ENCODE assay signal across 21 cellular contexts in genomic region chr11:115706735-115707134, GRCh38.
"Had no signal": no experiment of that assay in that cellular context is flagged by ENCODE, and none has a peak within 500 bp of the region (broad histone marks: within the 10 kb centered on the region; RNA-seq: fewer than 3 reads in every experiment).

No MANE protein-coding gene starts in this region.

- H3K9me3 Mint-ChIP-seq: activated CD4-positive, alpha-beta memory T cell treated with anti-CD3 and anti-CD28 coated beads, Interleukin-2, amount 10 ng/mL, durations not matched to agents 7 days and 5 days had no signal

- H3K4me3 Mint-ChIP-seq: activated CD4-positive, alpha-beta memory T cell treated with anti-CD3 and anti-CD28 coated beads, Interleukin-2, amount 10 ng/mL, durations not matched to agents 7 days and 5 days; activated naive CD8-positive, alpha-beta T cell treated with anti-CD3 and anti-CD28 coated beads, Interleukin-2, amount 10 ng/mL, durations not matched to agents 7 days and 5 days; immature natural killer cell; naive thymus-derived CD4-positive, alpha-beta T cell; stimulated activated naive CD8-positive, alpha-beta T cell treated with anti-CD3 and anti-CD28 coated beads, Interleukin-15, amount 100 ng/mL, for 72 hours; T-helper 2 cell treated with Interferon-gamma antibody and Interleukin-4, amounts not matched to agents 5 μg/mL and 100 μg/mL, for 36 hours had no signal

- H3K27me3 Mint-ChIP-seq: activated naive CD8-positive, alpha-beta T cell treated with anti-CD3 and anti-CD28 coated beads, Interleukin-2, amount 10 ng/mL, durations not matched to agents 7 days and 5 days; progenitor cell of endocrine pancreas; stimulated activated naive CD8-positive, alpha-beta T cell treated with anti-CD3 and anti-CD28 coated beads, Interleukin-15, amount 100 ng/mL, for 72 hours had no signal

- H3K27ac Mint-ChIP-seq: activated CD4-positive, alpha-beta memory T cell treated with anti-CD3 and anti-CD28 coated beads, Interleukin-2, amount 10 ng/mL, durations not matched to agents 7 days and 5 days; activated naive CD8-positive, alpha-beta T cell treated with anti-CD3 and anti-CD28 coated beads, Interleukin-2, amount 10 ng/mL, durations not matched to agents 7 days and 5 days; immature natural killer cell; naive thymus-derived CD4-positive, alpha-beta T cell; progenitor cell of endocrine pancreas; T-helper 2 cell treated with Interferon-gamma antibody and Interleukin-4, amounts not matched to agents 5 μg/mL and 100 μg/mL, for 36 hours had no signal

- ATAC-seq: stimulated activated naive CD8-positive, alpha-beta T cell treated with anti-CD3 and anti-CD28 coated beads, Interleukin-15, amount 100 ng/mL, for 72 hours had no signal

- H3K4me1 Mint-ChIP-seq: immature natural killer cell; stimulated activated naive CD8-positive, alpha-beta T cell treated with anti-CD3 and anti-CD28 coated beads, Interleukin-15, amount 100 ng/mL, for 72 hours had no signal

- H3K27me3 ChIP-seq: testis, uterus had no signal

- DNase-seq: activated CD4-positive, alpha-beta memory T cell treated with anti-CD3 and anti-CD28 coated beads, Interleukin-2, amount 10 ng/mL, durations not matched to agents 7 days and 5 days; activated gamma-delta T cell treated with Interleukin-2 at 50 U/mL for 16 hours; activated naive CD8-positive, alpha-beta T cell treated with anti-CD3 and anti-CD28 coated beads, Interleukin-2, amount 10 ng/mL, durations not matched to agents 7 days and 5 days; activated T-cell treated with anti-CD3 and anti-CD28 coated beads, Interleukin-2, amount 50 U/mL, for 48 hours; aorta; central memory CD4-positive, alpha-beta T cell; cortex of kidney; effector memory CD4-positive, alpha-beta T cell; erythroblast; immature natural killer cell; left cardiac atrium; naive thymus-derived CD4-positive, alpha-beta T cell; occipital lobe; stimulated activated CD4-positive, alpha-beta T cell treated with anti-CD3 and anti-CD28 coated beads, Interleukin-4, amount 100 ng/mL, for 24 hours; stimulated activated naive CD8-positive, alpha-beta T cell treated with anti-CD3 and anti-CD28 coated beads, Interleukin-15, amount 100 ng/mL, for 72 hours; SW 1271; testis; uterus had no signal

- H3K9me3 ChIP-seq: testis, uterus had no signal

- H3K4me3 ChIP-seq: testis, uterus had no signal

- H3K36me3 Mint-ChIP-seq: activated naive CD8-positive, alpha-beta T cell treated with anti-CD3 and anti-CD28 coated beads, Interleukin-2, amount 10 ng/mL, durations not matched to agents 7 days and 5 days; immature natural killer cell; naive thymus-derived CD4-positive, alpha-beta T cell had no signal

- H3K36me3 ChIP-seq: uterus had no signal

- H3K4me1 ChIP-seq: testis, uterus had no signal

- H3K27ac ChIP-seq: testis, uterus, VCaP had no signal
